Comparison of ENCODE assay signal across 1 cellular context in genomic region chr17:50871369-50871768, GRCh38.
TF ChIP-seq lines count a peak whose summit lies in the region.

No MANE protein-coding gene starts in this region.

TF ChIP-seq in GM12878, 131 proteins besides CTCF, POLR2A, EP300 and RAD21:
- TF ChIP-seq, protein P1, sequence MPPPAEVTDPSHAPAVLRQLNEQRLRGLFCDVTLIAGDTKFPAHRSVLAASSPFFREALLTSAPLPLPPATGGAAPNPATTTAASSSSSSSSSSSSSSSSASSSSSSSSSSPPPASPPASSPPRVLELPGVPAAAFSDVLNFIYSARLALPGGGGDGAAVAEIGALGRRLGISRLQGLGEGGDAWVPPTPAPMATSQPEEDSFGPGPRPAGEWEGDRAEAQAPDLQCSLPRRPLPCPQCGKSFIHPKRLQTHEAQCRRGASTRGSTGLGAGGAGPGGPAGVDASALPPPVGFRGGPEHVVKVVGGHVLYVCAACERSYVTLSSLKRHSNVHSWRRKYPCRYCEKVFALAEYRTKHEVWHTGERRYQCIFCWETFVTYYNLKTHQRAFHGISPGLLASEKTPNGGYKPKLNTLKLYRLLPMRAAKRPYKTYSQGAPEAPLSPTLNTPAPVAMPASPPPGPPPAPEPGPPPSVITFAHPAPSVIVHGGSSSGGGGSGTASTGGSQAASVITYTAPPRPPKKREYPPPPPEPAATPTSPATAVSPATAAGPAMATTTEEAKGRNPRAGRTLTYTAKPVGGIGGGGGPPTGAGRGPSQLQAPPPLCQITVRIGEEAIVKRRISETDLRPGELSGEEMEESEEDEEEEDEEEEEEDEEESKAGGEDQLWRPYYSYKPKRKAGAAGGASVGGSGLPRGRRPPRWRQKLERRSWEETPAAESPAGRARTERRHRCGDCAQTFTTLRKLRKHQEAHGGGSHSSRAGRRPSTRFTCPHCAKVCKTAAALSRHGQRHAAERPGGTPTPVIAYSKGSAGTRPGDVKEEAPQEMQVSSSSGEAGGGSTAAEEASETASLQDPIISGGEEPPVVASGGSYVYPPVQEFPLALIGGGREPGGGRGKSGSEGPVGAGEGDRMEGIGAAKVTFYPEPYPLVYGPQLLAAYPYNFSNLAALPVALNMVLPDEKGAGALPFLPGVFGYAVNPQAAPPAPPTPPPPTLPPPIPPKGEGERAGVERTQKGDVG (CRISPR knock-in tag; IDR thresholded peaks at IDR 0.05): no peak
- peak; percentile 78 for TF ChIP-seq RUNX3 (IDR thresholded peaks at IDR 0.05; ENCODE audit: low read length)
